ENCODE assay signal across 22 cellular contexts in the genomic region with DNA sequence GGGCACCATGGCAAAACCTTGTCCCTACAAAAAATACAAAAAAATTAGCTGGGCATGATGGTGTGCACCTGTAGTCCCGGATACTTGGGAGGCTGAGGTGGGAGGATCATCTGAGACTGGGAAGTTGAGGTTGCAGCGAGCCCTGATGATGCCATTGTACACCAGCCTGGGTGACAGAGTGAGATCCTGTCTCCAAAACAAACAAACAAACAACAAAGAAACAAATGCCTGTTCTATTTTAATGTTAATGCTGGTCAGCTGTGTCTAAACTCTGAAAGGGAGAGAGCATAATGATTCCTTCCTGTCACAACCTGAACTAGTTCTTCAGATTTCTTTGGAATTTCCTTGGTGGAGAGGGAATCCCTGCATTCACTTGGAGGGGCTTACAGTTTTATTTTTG.
"Had no signal": no experiment of that assay in that cellular context is flagged by ENCODE, and none has a peak within 500 bp of the region (broad histone marks: within the 10 kb centered on the region; RNA-seq: fewer than 3 reads in every experiment).

No MANE protein-coding gene starts in this region.

- H3K27me3 ChIP-seq: adrenal gland, stomach, upper lobe of left lung had no signal

- H3K36me3 Mint-ChIP-seq: activated CD4-positive, alpha-beta memory T cell treated with anti-CD3 and anti-CD28 coated beads for 36 hours; natural killer cell treated with Interleukin-12 subunit alpha and Interleukin-12 subunit beta and Interleukin-15 and Interleukin-18, amount 100 ng/mL, for 72 hours had no signal

- H3K36me3 ChIP-seq: adrenal gland, stomach, upper lobe of left lung had no signal

- H3K27me3 Mint-ChIP-seq: activated B cell treated with CpG ODN at 0.5 μM for 24 hours; activated CD4-positive, alpha-beta memory T cell treated with anti-CD3 and anti-CD28 coated beads for 36 hours; effector memory CD8-positive, alpha-beta T cell; natural killer cell treated with Interleukin-12 subunit alpha and Interleukin-12 subunit beta and Interleukin-15 and Interleukin-18, amount 100 ng/mL, for 72 hours had no signal

- H3K27ac Mint-ChIP-seq: activated B cell treated with CpG ODN at 0.5 μM for 24 hours; activated CD4-positive, alpha-beta memory T cell treated with anti-CD3 and anti-CD28 coated beads for 36 hours; activated naive CD4-positive, alpha-beta T cell treated with anti-CD3 and anti-CD28 coated beads, Interleukin-2, amount 50 U/mL, for 72 hours; activated T-helper 1 cell treated with anti-CD3 and anti-CD28 coated beads, Interleukin-12 subunit alpha, Interleukin-12 subunit beta, Interleukin-2, Interleukin-4 antibody, amounts not matched to agents 30 ng/mL and 10 ng/mL and 1 ng/mL, durations not matched to agents 14 hours and 24 hours and 36 hours; natural killer cell treated with Interleukin-12 subunit alpha and Interleukin-12 subunit beta and Interleukin-15 and Interleukin-18, amount 100 ng/mL, for 72 hours; T-helper 2 cell treated with Interferon-gamma antibody and Interleukin-4, amounts not matched to agents 5 μg/mL and 100 μg/mL, for 36 hours had no signal

- DNase-seq: activated B cell treated with CpG ODN at 0.5 μM for 24 hours; activated CD4-positive, alpha-beta memory T cell treated with anti-CD3 and anti-CD28 coated beads for 36 hours; activated CD4-positive, alpha-beta T cell treated with anti-CD3 and anti-CD28 coated beads for 4 hours; activated gamma-delta T cell treated with Interleukin-2 at 50 U/mL for 16 hours; activated T-cell treated with anti-CD3 and anti-CD28 coated beads for 4 hours; adrenal gland; dermis blood vessel endothelial cell; effector memory CD8-positive, alpha-beta T cell; foreskin fibroblast; hypothalamus; psoas muscle; right cardiac atrium; SK-N-SH; stimulated activated CD4-positive, alpha-beta T cell treated with anti-CD3 and anti-CD28 coated beads, Interleukin-2, amount 100 ng/mL, for 48 hours; stomach; upper lobe of left lung had no signal

- H3K9me2 ChIP-seq: SK-N-SH had no signal

- H3K4me3 Mint-ChIP-seq: activated B cell treated with CpG ODN at 0.5 μM for 24 hours; activated CD4-positive, alpha-beta memory T cell treated with anti-CD3 and anti-CD28 coated beads for 36 hours; activated T-helper 1 cell treated with anti-CD3 and anti-CD28 coated beads, Interleukin-12 subunit alpha, Interleukin-12 subunit beta, Interleukin-2, Interleukin-4 antibody, amounts not matched to agents 30 ng/mL and 10 ng/mL and 1 ng/mL, durations not matched to agents 14 hours and 24 hours and 36 hours; effector memory CD8-positive, alpha-beta T cell; natural killer cell treated with Interleukin-12 subunit alpha and Interleukin-12 subunit beta and Interleukin-15 and Interleukin-18, amount 100 ng/mL, for 72 hours; T-helper 2 cell treated with Interferon-gamma antibody and Interleukin-4, amounts not matched to agents 5 μg/mL and 100 μg/mL, for 36 hours had no signal

- H3K4me3 ChIP-seq: adrenal gland, psoas muscle, skin epidermis, stomach, upper lobe of left lung had no signal

- ATAC-seq: activated naive CD4-positive, alpha-beta T cell treated with anti-CD3 and anti-CD28 coated beads, Interleukin-2, amount 50 U/mL, for 72 hours; effector memory CD8-positive, alpha-beta T cell; natural killer cell treated with Interleukin-12 subunit alpha and Interleukin-12 subunit beta and Interleukin-15 and Interleukin-18, amount 100 ng/mL, for 72 hours; psoas muscle; right cardiac atrium had no signal

- H3K9me3 ChIP-seq: adrenal gland, SK-N-SH, stomach, upper lobe of left lung had no signal

- H3K9ac ChIP-seq: SK-N-SH had no signal

- H3K9me3 Mint-ChIP-seq: activated B cell treated with CpG ODN at 0.5 μM for 24 hours had no signal

- H3K27ac ChIP-seq: adrenal gland, epithelial cell of prostate, psoas muscle, stomach, upper lobe of left lung had no signal

- H3K4me2 ChIP-seq: SK-N-SH had no signal
